ENCODE assay signal across 8 cellular contexts in the genomic region with DNA sequence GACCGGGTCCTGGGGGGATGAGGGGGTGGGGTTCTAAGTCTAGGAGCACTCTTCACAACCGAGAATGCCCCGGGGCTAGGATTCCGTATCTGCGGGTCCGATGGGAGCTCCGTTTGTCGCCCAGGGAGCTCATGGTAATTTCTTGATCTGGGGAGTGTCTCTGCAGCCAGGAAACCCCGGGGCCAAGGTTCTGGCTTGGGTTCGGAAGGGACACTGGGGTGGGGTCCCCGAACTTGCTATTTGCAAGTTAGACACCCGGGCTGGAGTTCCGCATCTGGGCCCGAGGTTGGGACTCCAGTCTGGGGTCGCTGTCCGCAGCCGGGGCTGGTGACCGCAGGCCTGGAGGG. TPM values are rescaled to one million over a fixed set of nuclear protein-coding genes. Genes with fewer than 3 reads are reported as not detected.
DNase-seq lines count a peak whose midpoint lies in the region; ATAC-seq and TF ChIP-seq lines count a peak whose summit lies in the region.

No MANE protein-coding gene starts in this region.

- H3K4me1 ChIP-seq in GM23338 (ENCODE audit: insufficient read depth) (peaks cover 32% of the 10 kb centered on the region), iPS-20b (ENCODE audit: insufficient read depth, low read length) (peaks cover 14% of the 10 kb centered on the region; the same call in 1 of the 2 replicates), stomach smooth muscle (ENCODE audit: control insufficient read depth, insufficient read depth, low read length) (peaks cover 49% of the 10 kb centered on the region)

- H3K9ac ChIP-seq in iPS-20b (ENCODE audit: low read depth, low read length) (peak overlapping the region; percentile 89; the same call in 1 of the 2 replicates), stomach smooth muscle (ENCODE audit: low read length in 2 of 2) (peak overlapping the region; percentile 91 to 93)

- CTCF ChIA-PET in BJ (lab: Yijun Ruan, JAX) = interaction anchor here (0.6 to 2.4 kb wide), 8 partner anchors 10 to 174 kb away, joined by 3 to 12 read pairs (median 4); a partner anchor contains a TSS
- CTCF ChIA-PET in activated CD8-positive, alpha-beta T cell treated with anti-CD3 and anti-CD28 coated beads for 36 hours (lab: Charles Lee) = interaction anchor here (0.6 to 8.8 kb wide), 16 partner anchors 10 to 357 kb away, joined by 3 to 67 read pairs (median 7); a partner anchor contains a TSS

- H3K4me3 Mint-ChIP-seq in GM23338 = peak overlapping the region; percentile 87
- peak overlapping the region; percentile 85 for H3K4me3 Mint-ChIP-seq in activated CD8-positive, alpha-beta T cell treated with anti-CD3 and anti-CD28 coated beads for 36 hours

- no peak for TF ChIP-seq CTCF in BJ (IDR thresholded peaks at IDR 0.05; ENCODE audit: insufficient read depth, low read depth, low read length)
- no peak for TF ChIP-seq CTCF in GM23338 (conservative IDR thresholded peaks at IDR 0.05; ENCODE audit: low read depth in 2 of 2)
- no peak for TF ChIP-seq CTCF in activated CD8-positive, alpha-beta T cell treated with anti-CD3 and anti-CD28 coated beads for 36 hours (IDR thresholded peaks at IDR 0.05)

- peaks cover 42% of the 10 kb centered on the region for H3K79me2 ChIP-seq in GM23338 (replicated peaks; ENCODE audit: insufficient read depth)

- peak overlapping the region; percentile 96 for H3K4me2 ChIP-seq in GM23338

- peak overlapping the region; percentile 98 for H3K4me3 ChIP-seq in BJ (ENCODE audit: low read depth, low read length)
- H3K4me3 ChIP-seq in GM23338 = peak overlapping the region; percentile 91
- H3K4me3 ChIP-seq in iPS-20b (ENCODE audit: low read length) = peak overlapping the region; percentile 94
- peak overlapping the region; percentile 90 to 91 for H3K4me3 ChIP-seq in stomach smooth muscle (ENCODE audit: low read length in 2 of 2)

- 0 out of 2 replicates have a peak, but pooled peaks cover 7% of the 10 kb centered on the region for H3F3A ChIP-seq in GM23338 (replicated peaks; ENCODE audit: low read depth)

- H3K36me3 Mint-ChIP-seq in GM23338 (ENCODE audit: low read depth) = peaks cover 15% of the 10 kb centered on the region
- H3K36me3 Mint-ChIP-seq in activated CD8-positive, alpha-beta T cell treated with anti-CD3 and anti-CD28 coated beads for 36 hours (ENCODE audit: low read depth) = peaks cover 19% of the 10 kb centered on the region

- H3K9me2 ChIP-seq in GM23338 (ENCODE audit: insufficient read depth) = no peaks in the 10 kb centered on the region

- no peaks in the 10 kb centered on the region for H3K9me3 Mint-ChIP-seq in GM23338
- no peaks in the 10 kb centered on the region for H3K9me3 Mint-ChIP-seq in activated CD8-positive, alpha-beta T cell treated with anti-CD3 and anti-CD28 coated beads for 36 hours

- H3K36me3 ChIP-seq in BJ (ENCODE audit: control insufficient read depth, insufficient read depth, low read length) (peaks cover 2% of the 10 kb centered on the region), GM23338 (ENCODE audit: insufficient read depth) (no peaks in the 10 kb centered on the region), iPS-20b (ENCODE audit: insufficient read depth, low read depth, low read length) (peaks cover 8% of the 10 kb centered on the region; the same call in 1 of the 2 replicates), stomach smooth muscle (ENCODE audit: control insufficient read depth in 2 of 2, insufficient read depth in 2 of 2, low read length in 2 of 2) (no peaks in the 10 kb centered on the region)

- H3K4me1 Mint-ChIP-seq in GM23338 = peaks cover 38% of the 10 kb centered on the region
- H3K4me1 Mint-ChIP-seq in activated CD8-positive, alpha-beta T cell treated with anti-CD3 and anti-CD28 coated beads for 36 hours (ENCODE audit: low read depth) = peaks cover 40% of the 10 kb centered on the region

- H3K27me3 ChIP-seq in BJ (ENCODE audit: control insufficient read depth, insufficient read depth, low read length) = no peaks in the 10 kb centered on the region
- H3K27me3 ChIP-seq in GM23338 (ENCODE audit: insufficient read depth) = peaks cover 7% of the 10 kb centered on the region
- peaks cover 6% of the 10 kb centered on the region; the same call in 1 of the 2 replicates for H3K27me3 ChIP-seq in iPS-20b (ENCODE audit: insufficient read depth, low read length)
- no peaks in the 10 kb centered on the region for H3K27me3 ChIP-seq in stomach smooth muscle (ENCODE audit: control insufficient read depth in 1 of 2, insufficient read depth in 2 of 2, low read length in 2 of 2)

- peak overlapping the region; percentile 11; the same call in 1 of the 2 replicates for H3K27ac Mint-ChIP-seq in GM23338
- peak overlapping the region; percentile 83 for H3K27ac Mint-ChIP-seq in activated CD8-positive, alpha-beta T cell treated with anti-CD3 and anti-CD28 coated beads for 36 hours

- H3K9me3 ChIP-seq in iPS-20b (ENCODE audit: insufficient read depth, low read depth, low read length) (no peaks in the 10 kb centered on the region), stomach smooth muscle (ENCODE audit: control insufficient read depth in 2 of 2, low read length in 2 of 2) (no peaks in the 10 kb centered on the region)

- H3K27me3 Mint-ChIP-seq in GM23338 (ENCODE audit: insufficient read depth, low read depth, poor library complexity) = peaks cover 24% of the 10 kb centered on the region
- H3K27me3 Mint-ChIP-seq in activated CD8-positive, alpha-beta T cell treated with anti-CD3 and anti-CD28 coated beads for 36 hours = no peaks in the 10 kb centered on the region

- H3K27ac ChIP-seq in GM23338 (ENCODE audit: low read depth) (no peak overlapping the region), iPS-20b (ENCODE audit: low read length) (no peak overlapping the region), stomach smooth muscle (ENCODE audit: low read length) (peak overlapping the region; percentile 69)

- DNase-seq in BJ (ENCODE audit: low read depth) (no peak), GM23338 (ENCODE audit: low spot score) (peak; percentile 46), NCI-H128 (lab: John Stamatoyannopoulos, UW; ENCODE audit: unreplicated experiment) (no peak)
- DNase-seq in activated CD8-positive, alpha-beta T cell treated with anti-CD3 and anti-CD28 coated beads for 36 hours = no peak

- POLR2A ChIA-PET in BJ (lab: Charles Lee) = interaction anchor here (0.6 to 1.8 kb wide), 3 partner anchors 9 to 549 kb away, joined by 5 to 16 read pairs (median 9); no protein-coding TSS in a partner anchor
- POLR2A ChIA-PET in activated CD8-positive, alpha-beta T cell treated with anti-CD3 and anti-CD28 coated beads for 36 hours (lab: Charles Lee) = interaction anchor here (1.0 to 2.3 kb wide), 7 partner anchors 9 to 42 kb away, joined by 4 to 15 read pairs (median 9); a partner anchor contains a TSS

- no peak; the same call in 1 of the 3 replicates for ATAC-seq in GM23338
- ATAC-seq in activated CD8-positive, alpha-beta T cell treated with anti-CD3 and anti-CD28 coated beads for 36 hours = no peak
- ATAC-seq in GM21786 (IDR thresholded peaks at IDR 0.05; ENCODE audit: unreplicated experiment) = no peak
- ATAC-seq in GM19328 (IDR thresholded peaks at IDR 0.05; ENCODE audit: unreplicated experiment) = no peak

- H2AFZ ChIP-seq in GM23338 = peak overlapping the region; percentile 63

- H4K20me1 ChIP-seq in GM23338 (replicated peaks; ENCODE audit: insufficient read depth) = peaks cover 19% of the 10 kb centered on the region

- intact Hi-C loops in activated CD8-positive, alpha-beta T cell treated with anti-CD3 and anti-CD28 coated beads for 36 hours (cut with micrococcal nuclease) = loop anchor here (5.0 kb wide), 1 partner anchor 41 kb away; a partner anchor contains a TSS

TF ChIP-seq in GM23338, 12 proteins besides CTCF, POLR2A, EP300 and RAD21 (continues in another document):
- TF ChIP-seq EZH2 (IDR thresholded peaks at IDR 0.05; ENCODE audit: low read depth, unreplicated experiment) = no peak

RNA-seq across cellular contexts. Expression of a gene that starts 0.4 kb away (rescaled TPM):
- polyA plus RNA-seq in BJ (2011; rRNA removed) = 26.1 and 52.3 TPM in 2 replicates
- 54.5 and 98.1 TPM in 2 replicates for polyA minus RNA-seq in BJ (2011; rRNA and poly(A)+ RNA removed)
- total RNA-seq in GM23338 (2014; rRNA removed; shearing (Covaris generic)) = 33.0 and 43.6 TPM in 2 replicates
- 31.6 and 34.5 TPM in 2 replicates for polyA plus RNA-seq in GM23338 (2016; fragmentation: Nextera tagmentation; extraction: Ambion mirVana)
- 10 to 100 TPM; 16.0 to 17.3 TPM for total RNA-seq in activated CD8-positive, alpha-beta T cell treated with anti-CD3 and anti-CD28 coated beads for 36 hours

RNA-seq across cellular contexts. Expression of a gene that starts 37.5 kb away (rescaled TPM):
- 23.3 and 24.6 TPM in 2 replicates for polyA plus RNA-seq in BJ (2011; rRNA removed)
- 7.7 and 10.9 TPM in 2 replicates for polyA minus RNA-seq in BJ (2011; rRNA and poly(A)+ RNA removed)
- total RNA-seq in GM23338 (2014; rRNA removed; shearing (Covaris generic)) = 20.5 and 25.4 TPM in 2 replicates
- 20.6 and 23.7 TPM in 2 replicates for polyA plus RNA-seq in GM23338 (2016; fragmentation: Nextera tagmentation; extraction: Ambion mirVana)
- total RNA-seq in activated CD8-positive, alpha-beta T cell treated with anti-CD3 and anti-CD28 coated beads for 36 hours = 10 to 100 TPM; 27.2 to 28.4 TPM

RNA-seq across cellular contexts. Expression of a gene that starts 40.2 kb away (rescaled TPM):
- polyA plus RNA-seq in BJ (2011; rRNA removed) = 101 and 138 TPM in 2 replicates
- polyA minus RNA-seq in BJ (2011; rRNA and poly(A)+ RNA removed) = 48.3 and 62.0 TPM in 2 replicates
- 85.7 and 105 TPM in 2 replicates for total RNA-seq in GM23338 (2014; rRNA removed; shearing (Covaris generic))
- polyA plus RNA-seq in GM23338 (2016; fragmentation: Nextera tagmentation; extraction: Ambion mirVana) = 293 and 302 TPM in 2 replicates
- 100 to 1,000 TPM; 112 to 151 TPM for total RNA-seq in activated CD8-positive, alpha-beta T cell treated with anti-CD3 and anti-CD28 coated beads for 36 hours
